In the genomic region with DNA sequence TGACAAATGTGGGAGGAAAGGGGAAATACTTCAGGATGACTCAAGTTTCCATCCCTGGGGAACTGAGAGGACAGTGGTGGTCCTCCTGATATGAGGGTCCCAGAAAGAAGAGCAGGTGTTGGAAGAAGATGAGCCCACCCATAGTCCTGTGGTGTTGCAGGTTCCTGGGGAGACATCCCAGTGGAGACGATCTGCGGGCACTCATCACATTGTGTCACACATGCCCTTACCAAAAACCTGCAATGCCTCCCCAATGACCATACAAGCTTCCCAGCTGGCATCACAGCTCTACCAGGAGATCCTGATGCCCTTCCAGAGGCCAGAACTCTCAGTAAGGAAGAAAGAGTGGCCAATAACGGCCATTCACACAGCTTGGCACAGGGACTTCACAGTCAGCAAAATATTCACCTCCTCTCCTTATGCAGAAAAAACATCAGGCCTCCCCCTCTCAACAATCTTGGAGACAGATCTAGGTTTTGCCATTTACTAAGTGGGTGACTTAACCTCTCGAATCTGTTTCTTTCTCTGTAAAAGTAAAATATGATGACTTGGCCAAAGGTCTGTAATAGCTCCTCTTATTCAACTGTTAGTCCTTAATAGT, we compare ENCODE assay signal across 21 cellular contexts. TPM values are rescaled to one million over a fixed set of nuclear protein-coding genes. Genes with fewer than 3 reads are reported as not detected.
DNase-seq lines count a peak whose midpoint lies in the region; ATAC-seq, FAIRE-seq and TF ChIP-seq lines count a peak whose summit lies in the region.
"Had no signal": no experiment of that assay in that cellular context is flagged by ENCODE, and none has a peak within 500 bp of the region (broad histone marks: within the 10 kb centered on the region; RNA-seq: fewer than 3 reads in every experiment).

No MANE protein-coding gene starts in this region.

- no peaks in the 10 kb centered on the region for H3K9me3 Mint-ChIP-seq in activated naive CD4-positive, alpha-beta T cell treated with anti-CD3 and anti-CD28 coated beads, Interleukin-2, amount 50 U/mL, for 24 hours
- H3K9me3 Mint-ChIP-seq in activated T-helper 17 cell treated with anti-CD3 and anti-CD28 coated beads, Interleukin-2, amount 50 U/mL, for 72 hours, result no peaks in the 10 kb centered on the region
- H3K9me3 Mint-ChIP-seq in stimulated activated effector memory CD8-positive, alpha-beta T cell treated with anti-CD3 and anti-CD28 coated beads, Interleukin-12 subunit alpha, Interleukin-12 subunit beta, amount 100 ng/mL, for 72 hours, result no peaks in the 10 kb centered on the region
- H3K9me3 Mint-ChIP-seq: brain, nephron had no signal

- DNase-seq in activated naive CD4-positive, alpha-beta T cell treated with anti-CD3 and anti-CD28 coated beads, Interleukin-2, amount 50 U/mL, for 16 hours, result no peak
- DNase-seq in GM12891 (ENCODE audit: insufficient read length, low spot score) (no peak), anterior cingulate cortex (lab: John Stamatoyannopoulos, UW) (no peak)
- no peak for DNase-seq in stimulated activated effector memory CD8-positive, alpha-beta T cell treated with anti-CD3 and anti-CD28 coated beads, Interleukin-12 subunit alpha, Interleukin-12 subunit beta, amount 100 ng/mL, for 72 hours (ENCODE audit: low spot score in 2 of 2)
- DNase-seq: effector memory CD4-positive, alpha-beta T cell; foreskin melanocyte; GF-D8; left ventricle myocardium superior; NCI-H1048; NCI-H187; NCI-H2227 treated with DMSO at 0.1 percent for 48 hours; NCI-H748 treated with DMSO at 0.1 percent for 48 hours had no signal

- peak; percentile 47 for FAIRE-seq in GM12891 (lab: Jason Lieb, UNC)
- FAIRE-seq: colon, TTC549 had no signal

- TF ChIP-seq POLR2A in GM12891 (IDR thresholded peaks at IDR 0.05; ENCODE audit: low read depth, low read length), result no peak

- no peak for ATAC-seq in activated T-helper 17 cell treated with anti-CD3 and anti-CD28 coated beads, Interleukin-2, amount 50 U/mL, for 72 hours (replicated peaks)
- ATAC-seq in stimulated activated effector memory CD8-positive, alpha-beta T cell treated with anti-CD3 and anti-CD28 coated beads, Interleukin-12 subunit alpha, Interleukin-12 subunit beta, amount 100 ng/mL, for 72 hours, result no peak
- no peak for ATAC-seq in GM19324 (IDR thresholded peaks at IDR 0.05; ENCODE audit: low FRiP score, unreplicated experiment)
- ATAC-seq: esophagus mucosa, HCT116, left ventricle myocardium superior had no signal

- H3K4me1 Mint-ChIP-seq in activated naive CD4-positive, alpha-beta T cell treated with anti-CD3 and anti-CD28 coated beads, Interleukin-2, amount 50 U/mL, for 24 hours, result peaks cover 27% of the 10 kb centered on the region
- H3K4me1 Mint-ChIP-seq in activated T-helper 17 cell treated with anti-CD3 and anti-CD28 coated beads, Interleukin-2, amount 50 U/mL, for 72 hours, result peaks cover 15% of the 10 kb centered on the region
- H3K4me1 Mint-ChIP-seq in stimulated activated effector memory CD8-positive, alpha-beta T cell treated with anti-CD3 and anti-CD28 coated beads, Interleukin-12 subunit alpha, Interleukin-12 subunit beta, amount 100 ng/mL, for 72 hours, result peaks cover 20% of the 10 kb centered on the region
- H3K4me1 Mint-ChIP-seq: brain, nephron had no signal

- H3K36me3 Mint-ChIP-seq in activated naive CD4-positive, alpha-beta T cell treated with anti-CD3 and anti-CD28 coated beads, Interleukin-2, amount 50 U/mL, for 24 hours, result peaks cover 11% of the 10 kb centered on the region
- H3K36me3 Mint-ChIP-seq in activated T-helper 17 cell treated with anti-CD3 and anti-CD28 coated beads, Interleukin-2, amount 50 U/mL, for 72 hours (ENCODE audit: low read depth), result peaks cover 53% of the 10 kb centered on the region
- peaks cover 33% of the 10 kb centered on the region for H3K36me3 Mint-ChIP-seq in stimulated activated effector memory CD8-positive, alpha-beta T cell treated with anti-CD3 and anti-CD28 coated beads, Interleukin-12 subunit alpha, Interleukin-12 subunit beta, amount 100 ng/mL, for 72 hours

- H3K27me3 Mint-ChIP-seq in activated naive CD4-positive, alpha-beta T cell treated with anti-CD3 and anti-CD28 coated beads, Interleukin-2, amount 50 U/mL, for 24 hours, result no peaks in the 10 kb centered on the region
- H3K27me3 Mint-ChIP-seq in activated T-helper 17 cell treated with anti-CD3 and anti-CD28 coated beads, Interleukin-2, amount 50 U/mL, for 72 hours, result no peaks in the 10 kb centered on the region

- H3K27ac Mint-ChIP-seq in activated naive CD4-positive, alpha-beta T cell treated with anti-CD3 and anti-CD28 coated beads, Interleukin-2, amount 50 U/mL, for 24 hours, result peak overlapping the region; percentile 76
- H3K27ac Mint-ChIP-seq in activated T-helper 17 cell treated with anti-CD3 and anti-CD28 coated beads, Interleukin-2, amount 50 U/mL, for 72 hours, result peak overlapping the region; percentile 70
- peak overlapping the region; percentile 54 for H3K27ac Mint-ChIP-seq in stimulated activated effector memory CD8-positive, alpha-beta T cell treated with anti-CD3 and anti-CD28 coated beads, Interleukin-12 subunit alpha, Interleukin-12 subunit beta, amount 100 ng/mL, for 72 hours
- H3K27ac Mint-ChIP-seq: brain, nephron had no signal

- H3K4me3 Mint-ChIP-seq in activated naive CD4-positive, alpha-beta T cell treated with anti-CD3 and anti-CD28 coated beads, Interleukin-2, amount 50 U/mL, for 24 hours, result peak overlapping the region; percentile 31
- peak overlapping the region; percentile 15 for H3K4me3 Mint-ChIP-seq in activated T-helper 17 cell treated with anti-CD3 and anti-CD28 coated beads, Interleukin-2, amount 50 U/mL, for 72 hours
- no peak overlapping the region for H3K4me3 Mint-ChIP-seq in stimulated activated effector memory CD8-positive, alpha-beta T cell treated with anti-CD3 and anti-CD28 coated beads, Interleukin-12 subunit alpha, Interleukin-12 subunit beta, amount 100 ng/mL, for 72 hours
- H3K4me3 Mint-ChIP-seq: brain, nephron had no signal

TF ChIP-seq in GM12891, 5 proteins besides CTCF, POLR2A, EP300 and RAD21:
- TF ChIP-seq POLR2AphosphoS5 (IDR thresholded peaks at IDR 0.05; ENCODE audit: low read depth, low read length) (no peak), POU2F2 (IDR thresholded peaks at IDR 0.05; ENCODE audit: low read depth, low read length) (no peak), PAX5 (IDR thresholded peaks at IDR 0.05; ENCODE audit: insufficient read depth, low read length, severe bottlenecking) (no peak), TAF1 (IDR thresholded peaks at IDR 0.05; ENCODE audit: low read depth, low read length) (no peak), SPI1 (IDR thresholded peaks at IDR 0.05; ENCODE audit: low read depth, low read length) (no peak)
TF ChIP-seq in GM12891: peak in this region for 0.

RNA-seq across cellular contexts. Expression of gene PUS7, which starts 9.0 kb away (rescaled TPM):
- 6.5 TPM for polyA plus RNA-seq in GM12891 (2012; ENCODE audit: low read depth, missing spikeins)
- total RNA-seq in activated T-helper 17 cell treated with anti-CD3 and anti-CD28 coated beads, Interleukin-2, amount 50 U/mL, for 72 hours, result 10 to 100 TPM; 15.4 to 37.2 TPM

RNA-seq across cellular contexts. Expression of gene RINT1, which starts 19.0 kb away (rescaled TPM):
- polyA plus RNA-seq in GM12891 (2012; ENCODE audit: low read depth, missing spikeins), result 8.6 TPM
- 10 to 100 TPM; 23.1 to 24.3 TPM for total RNA-seq in activated T-helper 17 cell treated with anti-CD3 and anti-CD28 coated beads, Interleukin-2, amount 50 U/mL, for 72 hours
